Comparison of ENCODE assay signal across 8 cellular contexts in genomic region chr5:133052317-133053175, GRCh38. TPM values are rescaled to one million over a fixed set of nuclear protein-coding genes. Genes with fewer than 3 reads are reported as not detected.
DNase-seq lines count a peak whose midpoint lies in the region; ATAC-seq and TF ChIP-seq lines count a peak whose summit lies in the region.

No MANE protein-coding gene starts in this region.

- H3K4me3 ChIP-seq in GM12864 (ENCODE audit: low read depth, low read length) (peak overlapping the region; percentile 83), GM23338 (peak overlapping the region; percentile 72), LNCaP clone FGC (ENCODE audit: low read depth, low read length) (peak overlapping the region; percentile 89)

- peaks cover 38% of the 10 kb centered on the region for H3K4me1 ChIP-seq in GM23338 (ENCODE audit: insufficient read depth)

- peak overlapping the region; percentile 100 for H3K27ac Mint-ChIP-seq in GM23338
- H3K27ac Mint-ChIP-seq in WTC11 = peak overlapping the region; percentile 93

- H3K4me2 ChIP-seq in GM23338 = peak overlapping the region; percentile 88

- H3K27me3 ChIP-seq in GM23338 (ENCODE audit: insufficient read depth) = no peaks in the 10 kb centered on the region

- H3K36me3 ChIP-seq in GM23338 (ENCODE audit: insufficient read depth) = no peaks in the 10 kb centered on the region

- no peak overlapping the region for H2AFZ ChIP-seq in GM23338

- peaks cover 7% of the 10 kb centered on the region; the same call in 1 of the 2 replicates for H3F3A ChIP-seq in GM23338 (replicated peaks; ENCODE audit: low read depth)

- POLR2A ChIA-PET in WTC11 (lab: Charles Lee) = interaction anchor here (0.5 to 2.2 kb wide), 15 partner anchors 9 to 229 kb away, joined by 3 to 22 read pairs (median 5); partner anchors contain the start of gene AFF4

- H4K20me1 ChIP-seq in GM23338 (replicated peaks; ENCODE audit: insufficient read depth) = peaks cover 47% of the 10 kb centered on the region

- H3K4me1 Mint-ChIP-seq in GM23338 (peaks cover 49% of the 10 kb centered on the region), WTC11 (peaks cover 53% of the 10 kb centered on the region)

- peaks cover 57% of the 10 kb centered on the region for H3K79me2 ChIP-seq in GM23338 (replicated peaks; ENCODE audit: insufficient read depth)

- peaks cover 9% of the 10 kb centered on the region for H3K27me3 Mint-ChIP-seq in GM23338 (ENCODE audit: insufficient read depth, low read depth, poor library complexity)
- H3K27me3 Mint-ChIP-seq in WTC11 (ENCODE audit: low read depth) = no peaks in the 10 kb centered on the region

- H3K4me3 Mint-ChIP-seq in GM23338 (peak overlapping the region; percentile 94), WTC11 (peak overlapping the region; percentile 89)

- H3K36me3 Mint-ChIP-seq in GM23338 (ENCODE audit: low read depth) (peaks cover 37% of the 10 kb centered on the region), WTC11 (peaks cover 12% of the 10 kb centered on the region)

- peak; percentile 26 for ATAC-seq in GM23338
- ATAC-seq in WTC11 = no peak

- CTCF ChIA-PET in WTC11 (lab: Charles Lee) = interaction anchor here (1.0 to 1.5 kb wide), 3 partner anchors 90 to 944 kb away, joined by 3 to 4 read pairs (median 4); no protein-coding TSS in a partner anchor

- no peaks in the 10 kb centered on the region for H3K9me2 ChIP-seq in GM23338 (ENCODE audit: insufficient read depth)

- DNase-seq in GM12864 (ENCODE audit: low read depth) (no peak), GM23338 (ENCODE audit: low spot score) (peak; percentile 69), LNCaP clone FGC (ENCODE audit: low read depth) (no peak), WTC11 (ENCODE audit: low spot score) (peak; percentile 43), cerebellar cortex (ENCODE audit: low spot score) (peak; percentile 33), kidney tubule cell (ENCODE audit: low spot score) (peak; percentile 67), NCI-H2171 (lab: John Stamatoyannopoulos, UW) (no peak)
- peak; percentile 29 to 44 for DNase-seq in stimulated activated CD4-positive, alpha-beta T cell treated with anti-CD3 and anti-CD28 coated beads, Interleukin-1b, Interleukin-23, amount 100 ng/mL, for 4 hours (ENCODE audit: low read depth in 2 of 2)

- H3K9me3 Mint-ChIP-seq in GM23338 (0 out of 3 replicates have a peak, but pooled peaks cover 2% of the 10 kb centered on the region), WTC11 (peaks cover 8% of the 10 kb centered on the region)

- H3K27ac ChIP-seq in GM23338 (ENCODE audit: low read depth) = peak overlapping the region; percentile 100

- TF ChIP-seq CTCF in GM12864 (IDR thresholded peaks at IDR 0.05; ENCODE audit: low read depth, low read length, missing control alignments) (no peak), GM23338 (conservative IDR thresholded peaks at IDR 0.05; ENCODE audit: low read depth in 2 of 2) (no peak), LNCaP clone FGC (IDR thresholded peaks at IDR 0.05; ENCODE audit: control insufficient read depth, extremely low read depth, insufficient read depth) (no peak), WTC11 (IDR thresholded peaks at IDR 0.05) (no peak)

TF ChIP-seq in GM23338, 12 proteins besides CTCF, POLR2A, EP300 and RAD21 (continues in another document):
- TF ChIP-seq JUNB (IDR thresholded peaks at IDR 0.05; ENCODE audit: unreplicated experiment) = no peak
- no peak for TF ChIP-seq ZNF114 (CRISPR knock-in tag; IDR thresholded peaks at IDR 0.05)
- no peak for TF ChIP-seq CREB1 (CRISPR knock-in tag; IDR thresholded peaks at IDR 0.05; ENCODE audit: low read depth)
- TF ChIP-seq ZNF331 (CRISPR knock-in tag; IDR thresholded peaks at IDR 0.05; ENCODE audit: low read depth) = no peak
- no peak for TF ChIP-seq ETS1 (IDR thresholded peaks at IDR 0.05)
- no peak for TF ChIP-seq STAT1 (IDR thresholded peaks at IDR 0.05; ENCODE audit: unreplicated experiment)
- TF ChIP-seq REST (IDR thresholded peaks at IDR 0.05; ENCODE audit: unreplicated experiment) = no peak
- TF ChIP-seq POLR2AphosphoS5 (IDR thresholded peaks at IDR 0.05; ENCODE audit: low read depth) = no peak

TF ChIP-seq in WTC11, 78 proteins besides CTCF, POLR2A, EP300 and RAD21 (continues in another document):
- TF ChIP-seq ARID4B (CRISPR knock-in tag; IDR thresholded peaks at IDR 0.05; ENCODE audit: borderline replicate concordance) (0 out of 2 replicates have a peak, but pooled peaks have one; percentile 16), TP53 (CRISPR knock-in tag; IDR thresholded peaks at IDR 0.05) (0 out of 2 replicates have a peak, but pooled peaks have one; percentile 42), ZNF281 (CRISPR knock-in tag; IDR thresholded peaks at IDR 0.05) (peak; percentile 48; the same call in 1 of the 2 replicates), EMX1 (CRISPR knock-in tag; IDR thresholded peaks at IDR 0.05) (0 out of 2 replicates have a peak, but pooled peaks have one; percentile 58), ZNF671 (CRISPR knock-in tag; IDR thresholded peaks at IDR 0.05) (no peak), FOXK1 (CRISPR knock-in tag; IDR thresholded peaks at IDR 0.05) (peak; percentile 59; the same call in 1 of the 2 replicates)

RNA-seq across cellular contexts. Expression of gene HSPA4, which starts 0.7 kb away (rescaled TPM):
- 340 and 371 TPM in 2 replicates for total RNA-seq in GM23338 (2014; rRNA removed; shearing (Covaris generic))
- 288 and 343 TPM in 2 replicates for polyA plus RNA-seq in GM23338 (2016; fragmentation: Nextera tagmentation; extraction: Ambion mirVana)
- 316 to 363 TPM (median 335 TPM) in 3 replicates for total RNA-seq in WTC11 (2021)

RNA-seq across cellular contexts. Expression of gene ZCCHC10, which starts 26.2 kb away (rescaled TPM):
- 25.3 and 29.2 TPM in 2 replicates for total RNA-seq in GM23338 (2014; rRNA removed; shearing (Covaris generic))
- polyA plus RNA-seq in GM23338 (2016; fragmentation: Nextera tagmentation; extraction: Ambion mirVana) = 86.0 and 90.1 TPM in 2 replicates
- total RNA-seq in WTC11 (2021) = 22.9 to 24.2 TPM (median 24.2 TPM) in 3 replicates

Comparison
In these comparisons a context has a peak if more than half of its experiments do, and no peak if none do; other contexts are left out.
1. DNase-seq: peak in GM23338 (single experiment), WTC11 (single experiment), cerebellar cortex (single experiment), kidney tubule cell (single experiment) and stimulated activated CD4-positive, alpha-beta T cell treated with anti-CD3 and anti-CD28 coated beads, Interleukin-1b, Interleukin-23, amount 100 ng/mL, for 4 hours (2 of 2); none in GM12864 (single experiment), LNCaP clone FGC (single experiment) and NCI-H2171 (single experiment).
2. Peak in every context shown above with its lines, with median percentiles within 50 percentile points of each other: H3K4me3 ChIP-seq.